ENCODE assay signal across 8 cellular contexts in genomic region chr16:29148426-29148760, GRCh38.
DNase-seq lines count a peak whose midpoint lies in the region; ATAC-seq and TF ChIP-seq lines count a peak whose summit lies in the region.
"Not testable (repeated sequence)": the region's sequence is repeated elsewhere in the genome, so short reads cannot be mapped to it uniquely, and the experiment has no call there.

No MANE protein-coding gene starts in this region.

- H3K4me1 ChIP-seq in CD4-positive, alpha-beta memory T cell (ENCODE audit: insufficient read depth, low read length) = peaks cover 27% of the 10 kb centered on the region
- H3K4me1 ChIP-seq in naive thymus-derived CD4-positive, alpha-beta T cell (ENCODE audit: control insufficient read depth in 2 of 2, insufficient read depth in 2 of 2, low read length in 2 of 2) = peaks cover 22 to 32% of the 10 kb centered on the region in 2 donors
- not testable (repeated sequence) for H3K4me1 ChIP-seq in aorta (ENCODE audit: control insufficient read depth in 1 of 2, insufficient read depth in 2 of 2, low read length in 2 of 2)

- CTCF ChIA-PET in CD4-positive, alpha-beta memory T cell (lab: Charles Lee; ENCODE audit: partially characterized antibody); activated naive CD4-positive, alpha-beta T cell treated with anti-CD3 and anti-CD28 coated beads, Interleukin-2, amount 10 ng/mL, durations not matched to agents 7 days and 5 days (lab: Charles Lee); naive thymus-derived CD4-positive, alpha-beta T cell (lab: Charles Lee): not testable (repeated sequence)

- POLR2A ChIA-PET in CD4-positive, alpha-beta memory T cell (lab: Charles Lee; ENCODE audit: partially characterized antibody); naive thymus-derived CD4-positive, alpha-beta T cell (lab: Charles Lee): not testable (repeated sequence)

- not testable (repeated sequence) for TF ChIP-seq CTCF in epithelial cell of esophagus (IDR thresholded peaks at IDR 0.05; ENCODE audit: insufficient read depth, low read depth, low read length, missing control alignments)

- not testable (repeated sequence) for H3K9me3 Mint-ChIP-seq in CD4-positive, alpha-beta memory T cell; T-helper 2 cell treated with Interferon-gamma antibody and Interleukin-4, amounts not matched to agents 5 μg/mL and 100 μg/mL, for 36 hours; activated naive CD4-positive, alpha-beta T cell treated with anti-CD3 and anti-CD28 coated beads, Interleukin-2, amount 10 ng/mL, durations not matched to agents 7 days and 5 days; naive thymus-derived CD4-positive, alpha-beta T cell

- peak overlapping the region; percentile 55 for H3K27ac ChIP-seq in CD4-positive, alpha-beta memory T cell (ENCODE audit: low read depth, low read length)
- H3K27ac ChIP-seq in naive thymus-derived CD4-positive, alpha-beta T cell (ENCODE audit: low read depth, low read length) = peak overlapping the region; percentile 80
- not testable (repeated sequence) for H3K27ac ChIP-seq in aorta (ENCODE audit: low read depth in 1 of 2, low read length in 2 of 2)

- H3K36me3 Mint-ChIP-seq in CD4-positive, alpha-beta memory T cell = peaks cover 15 to 20% of the 10 kb centered on the region in 2 donors
- peaks cover 13% of the 10 kb centered on the region for H3K36me3 Mint-ChIP-seq in T-helper 2 cell treated with Interferon-gamma antibody and Interleukin-4, amounts not matched to agents 5 μg/mL and 100 μg/mL, for 36 hours (ENCODE audit: low read depth)
- peaks cover 30% of the 10 kb centered on the region for H3K36me3 Mint-ChIP-seq in activated naive CD4-positive, alpha-beta T cell treated with anti-CD3 and anti-CD28 coated beads, Interleukin-2, amount 10 ng/mL, durations not matched to agents 7 days and 5 days
- peaks cover 6 to 14% (median 11%) of the 10 kb centered on the region in 5 donors for H3K36me3 Mint-ChIP-seq in naive thymus-derived CD4-positive, alpha-beta T cell

- peak overlapping the region in 7 of 8 donors; percentile 51 to 92 (median 75) for H3K4me3 Mint-ChIP-seq in CD4-positive, alpha-beta memory T cell
- peak overlapping the region; percentile 76 for H3K4me3 Mint-ChIP-seq in T-helper 2 cell treated with Interferon-gamma antibody and Interleukin-4, amounts not matched to agents 5 μg/mL and 100 μg/mL, for 36 hours
- H3K4me3 Mint-ChIP-seq in activated naive CD4-positive, alpha-beta T cell treated with anti-CD3 and anti-CD28 coated beads, Interleukin-2, amount 10 ng/mL, durations not matched to agents 7 days and 5 days = peak overlapping the region; percentile 15
- peak overlapping the region; percentile 37 to 85 (median 74) for H3K4me3 Mint-ChIP-seq in naive thymus-derived CD4-positive, alpha-beta T cell

- peak overlapping the region; percentile 85 to 99 (median 97) for H3K27ac Mint-ChIP-seq in CD4-positive, alpha-beta memory T cell
- H3K27ac Mint-ChIP-seq in T-helper 2 cell treated with Interferon-gamma antibody and Interleukin-4, amounts not matched to agents 5 μg/mL and 100 μg/mL, for 36 hours = peak overlapping the region; percentile 91
- H3K27ac Mint-ChIP-seq in activated naive CD4-positive, alpha-beta T cell treated with anti-CD3 and anti-CD28 coated beads, Interleukin-2, amount 10 ng/mL, durations not matched to agents 7 days and 5 days = peak overlapping the region; percentile 95
- peak overlapping the region; percentile 88 to 100 (median 98) for H3K27ac Mint-ChIP-seq in naive thymus-derived CD4-positive, alpha-beta T cell

- not testable (repeated sequence) for H3K36me3 ChIP-seq in CD4-positive, alpha-beta memory T cell (ENCODE audit: insufficient read depth, low read length); naive thymus-derived CD4-positive, alpha-beta T cell (ENCODE audit: control insufficient read depth in 2 of 3, insufficient read depth in 3 of 3, low read length in 3 of 3); aorta (ENCODE audit: control insufficient read depth in 1 of 2, insufficient read depth in 2 of 2, low read length in 1 of 2)

- H3K27me3 ChIP-seq in CD4-positive, alpha-beta memory T cell (ENCODE audit: insufficient read depth, low read length); naive thymus-derived CD4-positive, alpha-beta T cell (ENCODE audit: control insufficient read depth in 2 of 2, insufficient read depth in 2 of 2, low read length in 2 of 2); aorta (ENCODE audit: control insufficient read depth in 1 of 2, insufficient read depth in 2 of 2, low read length in 1 of 2): not testable (repeated sequence)

- not testable (repeated sequence) for H3K9me3 ChIP-seq in CD4-positive, alpha-beta memory T cell (ENCODE audit: control insufficient read depth in 1 of 2, low read length in 2 of 2); naive thymus-derived CD4-positive, alpha-beta T cell (ENCODE audit: control insufficient read depth in 2 of 3, low read length in 3 of 3); aorta (ENCODE audit: control insufficient read depth, low read length)

- intact Hi-C loops in CD4-positive, alpha-beta memory T cell (cut with micrococcal nuclease); aorta (cut with DNase I): not testable (repeated sequence)
- intact Hi-C loops in naive thymus-derived CD4-positive, alpha-beta T cell (cut with micrococcal nuclease) = loop anchor here in 1 of 2 donors (1.0 kb wide), 1 partner anchor 32 kb away; no protein-coding TSS in a partner anchor

- DNase-seq in CD4-positive, alpha-beta memory T cell = peak in 1 of 5 donors; percentile 7
- peak; percentile 10 for DNase-seq in T-helper 2 cell treated with Interferon-gamma antibody and Interleukin-4, amounts not matched to agents 5 μg/mL and 100 μg/mL, for 36 hours (ENCODE audit: low spot score)
- DNase-seq in activated CD8-positive, alpha-beta memory T cell treated with anti-CD3 and anti-CD28 coated beads, Interleukin-2, amount 50 U/mL, for 4 hours = peak; percentile 51
- peak; percentile 35 for DNase-seq in activated naive CD4-positive, alpha-beta T cell treated with anti-CD3 and anti-CD28 coated beads, Interleukin-2, amount 10 ng/mL, durations not matched to agents 7 days and 5 days
- DNase-seq in epithelial cell of esophagus (ENCODE audit: low read depth) = peak; percentile 26
- peak in 3 of 9 donors; percentile 15 to 23 (median 21) for DNase-seq in naive thymus-derived CD4-positive, alpha-beta T cell
- DNase-seq in stimulated activated CD4-positive, alpha-beta T cell treated with anti-CD3 and anti-CD28 coated beads, Interleukin-4, amount 100 ng/mL, for 1 hour = peak; percentile 53
- DNase-seq in aorta = peak; percentile 29 to 53

- H3K4me1 Mint-ChIP-seq in CD4-positive, alpha-beta memory T cell = peaks cover 15 to 45% (median 33%) of the 10 kb centered on the region in 4 donors
- H3K4me1 Mint-ChIP-seq in T-helper 2 cell treated with Interferon-gamma antibody and Interleukin-4, amounts not matched to agents 5 μg/mL and 100 μg/mL, for 36 hours (ENCODE audit: low read depth) = peaks cover 23% of the 10 kb centered on the region
- H3K4me1 Mint-ChIP-seq in activated naive CD4-positive, alpha-beta T cell treated with anti-CD3 and anti-CD28 coated beads, Interleukin-2, amount 10 ng/mL, durations not matched to agents 7 days and 5 days = peaks cover 75% of the 10 kb centered on the region
- peaks cover 25 to 70% (median 43%) of the 10 kb centered on the region in 7 donors for H3K4me1 Mint-ChIP-seq in naive thymus-derived CD4-positive, alpha-beta T cell

- ATAC-seq in naive thymus-derived CD4-positive, alpha-beta T cell; aorta (ENCODE audit: low FRiP score): not testable (repeated sequence)

- not testable (repeated sequence) for H3K27me3 Mint-ChIP-seq in CD4-positive, alpha-beta memory T cell; T-helper 2 cell treated with Interferon-gamma antibody and Interleukin-4, amounts not matched to agents 5 μg/mL and 100 μg/mL, for 36 hours (ENCODE audit: low read depth); activated naive CD4-positive, alpha-beta T cell treated with anti-CD3 and anti-CD28 coated beads, Interleukin-2, amount 10 ng/mL, durations not matched to agents 7 days and 5 days; naive thymus-derived CD4-positive, alpha-beta T cell

- 78 to 85% methylated on average over 8 of the region's 8 CpGs for WGBS in aorta, 2 donors

- H3K4me3 ChIP-seq in CD4-positive, alpha-beta memory T cell (ENCODE audit: low read length in 2 of 2); epithelial cell of esophagus (ENCODE audit: low read length); aorta (ENCODE audit: low read length in 2 of 2): not testable (repeated sequence)
- H3K4me3 ChIP-seq in naive thymus-derived CD4-positive, alpha-beta T cell (ENCODE audit: low read length) = peak overlapping the region; percentile 13

Comparison
In these comparisons a context has a peak if more than half of its experiments do, and no peak if none do; other contexts are left out.
1. H3K4me3 Mint-ChIP-seq: peak in every context shown above with its lines; median percentile 76 in T-helper 2 cell treated with Interferon-gamma antibody and Interleukin-4, amounts not matched to agents 5 μg/mL and 100 μg/mL, for 36 hours; 75 in CD4-positive, alpha-beta memory T cell; 74 in naive thymus-derived CD4-positive, alpha-beta T cell; 15 in activated naive CD4-positive, alpha-beta T cell treated with anti-CD3 and anti-CD28 coated beads, Interleukin-2, amount 10 ng/mL, durations not matched to agents 7 days and 5 days.